Comparison of ENCODE assay signal across 25 cellular contexts in genomic region chr20:47878601-47879004, GRCh38.
A peak's percentile ranks its signal among the peaks of the same experiment; 100 is the strongest.
DNase-seq lines count a peak whose midpoint lies in the region; ATAC-seq and TF ChIP-seq lines count a peak whose summit lies in the region.
"Had no signal": no experiment of that assay in that cellular context is flagged by ENCODE, and none has a peak within 500 bp of the region (broad histone marks: within the 10 kb centered on the region; RNA-seq: fewer than 3 reads in every experiment).

No MANE protein-coding gene starts in this region.

- no peak overlapping the region for H3K4me3 ChIP-seq in epithelial cell of esophagus (ENCODE audit: low read length)
- H3K4me3 ChIP-seq: coronary artery, right lobe of liver, thoracic aorta had no signal

- TF ChIP-seq CTCF in epithelial cell of esophagus (IDR thresholded peaks at IDR 0.05; ENCODE audit: insufficient read depth, low read depth, low read length, missing control alignments) = no peak

- ATAC-seq in HG02763 (IDR thresholded peaks at IDR 0.05; ENCODE audit: unreplicated experiment) (no peak), GM21786 (IDR thresholded peaks at IDR 0.05; ENCODE audit: unreplicated experiment) (no peak)
- ATAC-seq: activated naive CD4-positive, alpha-beta T cell treated with anti-CD3 and anti-CD28 coated beads, Interleukin-2, amount 50 U/mL, for 72 hours; naive thymus-derived CD4-positive, alpha-beta T cell; stimulated activated memory B cell treated with anti-CD40 and anti-IgM and Interleukin-4, amounts not matched to agents 10 μg/mL and 1 μg/mL and 100 μg/mL, for 72 hours; T-cell had no signal

- peak; percentile 54 for DNase-seq in 8988T
- peak; percentile 43 for DNase-seq in ELR (ENCODE audit: low read depth)
- DNase-seq in RPMI7951 (ENCODE audit: low read depth) = peak; percentile 77
- DNase-seq in epithelial cell of esophagus (ENCODE audit: low read depth) = peak; percentile 36
- DNase-seq in NOMO-1 treated with dmso at 0.1 percent for 144 hours (lab: John Stamatoyannopoulos, UW; ENCODE audit: unreplicated experiment) = no peak
- no peak for DNase-seq in SHP77 (lab: John Stamatoyannopoulos, UW)
- DNase-seq: activated CD4-positive, alpha-beta T cell treated with anti-CD3 and anti-CD28 coated beads for 48 hours; CD4-positive, alpha-beta memory T cell; H7; hippocampal formation; islet precursor cell; mesenchymal stem cell; naive thymus-derived CD4-positive, alpha-beta T cell; NCI-H1105 treated with DMSO at 0.1 percent for 48 hours; NCI-H69; right lobe of liver; SIG-M5; stimulated activated CD4-positive, alpha-beta T cell treated with anti-CD3 and anti-CD28 coated beads, Interleukin-15, amount 100 ng/mL, for 24 hours; T-cell had no signal

Comparison
In these comparisons a context has a peak if more than half of its experiments do, and no peak if none do; other contexts are left out.
1. DNase-seq: peak in 8988T (single experiment), ELR (single experiment), RPMI7951 (single experiment) and epithelial cell of esophagus (single experiment); none in NOMO-1 treated with dmso at 0.1 percent for 144 hours (single experiment) and SHP77 (0 of 2).